ENCODE assay signal across 16 cellular contexts in the genomic region with DNA sequence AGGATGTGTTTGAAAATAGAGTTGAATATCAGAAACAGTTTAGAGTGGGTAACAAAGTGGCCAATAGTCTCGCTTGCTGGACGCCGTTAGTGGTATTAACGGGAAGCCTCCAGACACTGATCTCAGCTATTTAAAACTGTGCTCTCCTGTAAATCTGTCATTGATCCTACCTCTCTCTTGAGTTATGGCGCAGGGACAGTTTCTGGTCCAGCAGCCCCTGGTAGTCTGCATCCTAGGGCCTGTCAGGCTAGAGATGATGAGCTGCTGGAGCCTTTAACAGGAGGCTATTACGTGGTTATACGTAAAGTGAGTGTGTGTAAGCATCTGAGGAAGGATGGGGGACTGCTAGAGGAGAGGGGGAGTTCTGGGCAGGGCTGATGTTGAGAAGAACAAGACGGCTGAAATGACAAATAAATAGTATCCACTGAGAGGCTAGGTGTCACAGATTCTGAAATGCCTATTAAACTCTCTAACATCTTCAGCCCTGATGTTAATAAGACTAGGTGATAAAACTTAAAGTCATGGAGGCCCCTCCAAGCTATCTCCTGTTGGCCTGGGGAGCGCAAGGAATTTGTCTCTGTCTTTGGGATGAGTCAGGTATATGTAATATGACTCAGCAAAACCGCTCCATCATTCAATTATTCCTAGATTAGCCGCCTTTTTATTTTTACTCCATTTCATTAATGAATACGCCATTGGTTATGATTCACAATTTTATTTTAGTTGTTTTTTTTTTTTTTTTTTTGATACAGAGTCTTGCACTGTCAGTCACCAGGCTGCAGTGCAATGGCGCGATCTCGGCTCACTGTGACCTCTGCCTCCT.
A peak's percentile ranks its signal among the peaks of the same experiment; 100 is the strongest.
DNase-seq lines count a peak whose midpoint lies in the region; ATAC-seq and TF ChIP-seq lines count a peak whose summit lies in the region.
"Had no signal": no experiment of that assay in that cellular context is flagged by ENCODE, and none has a peak within 500 bp of the region (broad histone marks: within the 10 kb centered on the region; RNA-seq: fewer than 3 reads in every experiment).

No MANE protein-coding gene starts in this region.

- no peak overlapping the region for H3K4me3 ChIP-seq in AG04450 (ENCODE audit: low read depth, low read length)
- no peak overlapping the region for H3K4me3 ChIP-seq in right cardiac atrium (ENCODE audit: low read length)
- no peak overlapping the region for H3K4me3 ChIP-seq in psoas muscle
- H3K4me3 ChIP-seq: dorsolateral prefrontal cortex had no signal

- POLR2A ChIA-PET in AG04450 (lab: Yijun Ruan, JAX) = interaction anchor here (0.6 to 1.9 kb wide), 8 partner anchors 18 to 1819 kb away, joined by 3 to 16 read pairs (median 4); no protein-coding TSS in a partner anchor

- WGBS in right cardiac atrium = 72% methylated on average over 15 of the region's 15 CpGs
- 56 to 64% (median 57%) methylated on average over 15 of the region's 15 CpGs for WGBS in psoas muscle, 3 donors

- H3K9me3 ChIP-seq in AG04450 (ENCODE audit: control insufficient read depth, insufficient read depth, low read length) = no peaks in the 10 kb centered on the region
- no peaks in the 10 kb centered on the region for H3K9me3 ChIP-seq in right cardiac atrium (ENCODE audit: control insufficient read depth, low read length)
- H3K9me3 ChIP-seq in psoas muscle = no peaks in the 10 kb centered on the region

- H3K27me3 ChIP-seq in AG04450 (ENCODE audit: control insufficient read depth, insufficient read depth, low read length) = no peaks in the 10 kb centered on the region
- no peaks in the 10 kb centered on the region for H3K27me3 ChIP-seq in right cardiac atrium (ENCODE audit: control insufficient read depth, insufficient read depth)
- H3K27me3 ChIP-seq in psoas muscle (ENCODE audit: insufficient read depth in 3 of 3, low read length in 2 of 3) = no peaks in the 10 kb centered on the region
- H3K27me3 ChIP-seq: dorsolateral prefrontal cortex had no signal

- intact Hi-C loops in right cardiac atrium (cut with DNase I) = no loop called here
- intact Hi-C loops in psoas muscle (cut with DNase I) = no loop called here

- H3K4me1 ChIP-seq in right cardiac atrium (ENCODE audit: control insufficient read depth, insufficient read depth, low read length) = peaks cover 3% of the 10 kb centered on the region
- H3K4me1 ChIP-seq in psoas muscle = no peaks in the 10 kb centered on the region

- no peaks in the 10 kb centered on the region for H3K36me3 ChIP-seq in psoas muscle (ENCODE audit: insufficient read depth in 1 of 2, low read depth in 1 of 2)

- ATAC-seq in SK-N-SH treated with all-trans-retinoic acid at 6 μM for 48 hours (peak; percentile 49), right cardiac atrium (peak in 1 of 2 donors; percentile 47), psoas muscle (peak in 3 of 4 donors; percentile 19 to 67 (median 57)), GM21786 (IDR thresholded peaks at IDR 0.05; ENCODE audit: unreplicated experiment) (no peak), GM21526 (IDR thresholded peaks at IDR 0.05; ENCODE audit: low FRiP score, unreplicated experiment) (no peak)
- ATAC-seq: activated CD8-positive, alpha-beta memory T cell treated with anti-CD3 and anti-CD28 coated beads, Interleukin-2, amount 10 ng/mL, durations not matched to agents 7 days and 5 days; stimulated activated naive B cell treated with anti-CD40 and anti-IgM and Interleukin-4, amounts not matched to agents 10 μg/mL and 1 μg/mL and 100 μg/mL, for 72 hours had no signal

- DNase-seq in AG04450 (ENCODE audit: low read depth, low spot score) (no peak), right cardiac atrium (no peak), psoas muscle (no peak), caudate nucleus (lab: John Stamatoyannopoulos, UW) (no peak), NCI-H2029 (lab: John Stamatoyannopoulos, UW) (no peak)
- DNase-seq: activated CD8-positive, alpha-beta memory T cell treated with anti-CD3 and anti-CD28 coated beads, Interleukin-2, amount 10 ng/mL, durations not matched to agents 7 days and 5 days; activated gamma-delta T cell treated with Interleukin-2 at 50 U/mL for 16 hours; DMS153; dorsolateral prefrontal cortex; GOT3; NCI-H1436; retina; stimulated activated naive B cell treated with anti-CD40 and anti-IgM and Interleukin-4, amounts not matched to agents 10 μg/mL and 1 μg/mL and 100 μg/mL, for 72 hours had no signal

- CTCF ChIA-PET in AG04450 (lab: Charles Lee) = interaction anchor here (1.5 kb wide), 1 partner anchor 259 kb away, joined by 4 read pairs; no protein-coding TSS in a partner anchor

- H3K27ac ChIP-seq in AG04450 (ENCODE audit: low read depth, low read length) (peak overlapping the region; percentile 97), right cardiac atrium (ENCODE audit: low read length) (peak overlapping the region; percentile 64), psoas muscle (no peak overlapping the region), caudate nucleus (ENCODE audit: low read depth, low read length) (no peak overlapping the region)
- H3K27ac ChIP-seq: dorsolateral prefrontal cortex had no signal

- no peak for TF ChIP-seq CTCF in AG04450 (IDR thresholded peaks at IDR 0.05; ENCODE audit: low read depth, low read length)
- no peak for TF ChIP-seq CTCF in psoas muscle (IDR thresholded peaks at IDR 0.05)

TF ChIP-seq in SK-N-SH treated with all-trans-retinoic acid at 6 μM for 48 hours, 23 proteins besides CTCF, POLR2A, EP300 and RAD21:
- TF ChIP-seq TSHZ2 (CRISPR knock-in tag; IDR thresholded peaks at IDR 0.05) = no peak
- no peak for TF ChIP-seq ESRRG (CRISPR knock-in tag; IDR thresholded peaks at IDR 0.05)
- TF ChIP-seq RARB (CRISPR knock-in tag; IDR thresholded peaks at IDR 0.05) = no peak
- no peak for TF ChIP-seq GLIS3 (CRISPR knock-in tag; IDR thresholded peaks at IDR 0.05)
- no peak for TF ChIP-seq SNAI2 (CRISPR knock-in tag; IDR thresholded peaks at IDR 0.05)
- peak; percentile 73 for TF ChIP-seq ISL1 (CRISPR knock-in tag; IDR thresholded peaks at IDR 0.05)

Comparison
In these comparisons a context has a peak if more than half of its experiments do, and no peak if none do; other contexts are left out.
1. H3K27ac ChIP-seq: peak in AG04450 (single experiment) and right cardiac atrium (single experiment); none in psoas muscle (single experiment) and caudate nucleus (single experiment).
2. ATAC-seq: peak in SK-N-SH treated with all-trans-retinoic acid at 6 μM for 48 hours (single experiment) and psoas muscle (3 of 4); none in GM21786 (single experiment) and GM21526 (single experiment).